ENCODE assay signal across 9 cellular contexts in the genomic region with DNA sequence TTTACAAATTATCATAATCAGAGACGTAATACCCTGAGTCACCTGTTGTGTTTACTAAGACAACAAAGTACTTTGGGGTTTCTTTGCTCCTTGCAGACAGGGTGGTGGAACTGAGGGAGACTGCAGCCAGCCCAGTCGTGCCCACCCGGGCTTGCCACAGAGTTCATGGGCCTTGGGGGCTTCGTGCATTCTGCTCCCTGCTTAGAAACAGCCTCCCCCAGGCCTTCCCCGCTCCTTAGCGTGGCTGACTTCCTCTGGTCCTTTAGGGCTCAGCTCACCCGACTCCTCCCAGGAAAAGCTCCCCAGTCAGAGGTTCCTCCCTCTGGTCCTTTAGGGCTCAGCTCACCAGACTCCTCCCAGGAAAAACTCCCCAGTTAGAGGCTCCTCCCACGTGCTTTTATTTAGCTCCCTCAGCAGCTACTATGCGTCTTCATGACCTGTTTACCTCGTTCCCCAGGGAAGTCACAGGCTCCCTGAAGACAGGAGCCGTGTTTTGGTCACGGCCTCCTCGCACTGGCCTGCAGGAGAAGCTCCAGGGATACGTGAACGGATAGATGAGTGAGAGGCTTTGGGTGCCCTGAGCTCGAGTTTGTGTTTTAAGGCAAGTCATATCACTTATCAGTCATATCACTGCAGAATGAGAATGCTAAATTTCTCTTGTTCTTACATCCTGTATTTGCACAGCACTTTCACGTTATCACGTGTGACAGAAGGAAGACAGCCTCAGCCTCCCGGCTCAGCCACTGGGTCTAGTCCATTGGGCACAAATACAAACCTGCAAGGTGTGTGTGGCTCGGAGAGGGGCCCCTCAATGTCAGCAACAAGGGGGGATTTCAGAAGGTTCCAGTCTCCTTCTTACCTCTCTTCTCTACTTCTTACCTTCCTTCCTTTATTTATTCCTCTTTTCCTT. TPM values are rescaled to one million over a fixed set of nuclear protein-coding genes. Genes with fewer than 3 reads are reported as not detected.
DNase-seq lines count a peak whose midpoint lies in the region; ATAC-seq and TF ChIP-seq lines count a peak whose summit lies in the region.
"Had no signal": no experiment of that assay in that cellular context is flagged by ENCODE, and none has a peak within 500 bp of the region (broad histone marks: within the 10 kb centered on the region; RNA-seq: fewer than 3 reads in every experiment).

No MANE protein-coding gene starts in this region.

- peaks cover 0 to 1% (median 0%) of the 10 kb centered on the region in 5 donors for H3K36me3 Mint-ChIP-seq in naive thymus-derived CD4-positive, alpha-beta T cell

- 36% methylated on average over 20 of the region's 20 CpGs for WGBS in suprapubic skin

- intact Hi-C loops in naive thymus-derived CD4-positive, alpha-beta T cell (cut with micrococcal nuclease) = loop anchor here in 1 of 2 donors (5.0 kb wide), 2 partner anchors 50 to 385 kb away; no protein-coding TSS in a partner anchor

- H3K4me1 ChIP-seq in naive thymus-derived CD4-positive, alpha-beta T cell (ENCODE audit: control insufficient read depth in 2 of 2, insufficient read depth in 2 of 2, low read length in 2 of 2) = peaks cover 37 to 53% of the 10 kb centered on the region in 2 donors
- no peaks in the 10 kb centered on the region for H3K4me1 ChIP-seq in suprapubic skin

- H3K27me3 Mint-ChIP-seq in naive thymus-derived CD4-positive, alpha-beta T cell = no peaks in the 10 kb centered on the region
- H3K27me3 Mint-ChIP-seq: activated B cell treated with CpG ODN at 0.5 μM for 24 hours had no signal

- peak overlapping the region; percentile 82 to 98 (median 93) for H3K27ac Mint-ChIP-seq in naive thymus-derived CD4-positive, alpha-beta T cell
- H3K27ac Mint-ChIP-seq: activated B cell treated with CpG ODN at 0.5 μM for 24 hours had no signal

- no peaks in the 10 kb centered on the region for H3K9me3 Mint-ChIP-seq in naive thymus-derived CD4-positive, alpha-beta T cell
- H3K9me3 Mint-ChIP-seq: activated B cell treated with CpG ODN at 0.5 μM for 24 hours had no signal

- no peaks in the 10 kb centered on the region for H3K36me3 ChIP-seq in naive thymus-derived CD4-positive, alpha-beta T cell (ENCODE audit: control insufficient read depth in 2 of 3, insufficient read depth in 3 of 3, low read length in 3 of 3)
- H3K36me3 ChIP-seq in suprapubic skin = no peaks in the 10 kb centered on the region

- no peak for TF ChIP-seq CTCF in suprapubic skin (IDR thresholded peaks at IDR 0.05)

- CTCF ChIA-PET in naive thymus-derived CD4-positive, alpha-beta T cell (lab: Charles Lee) = no interaction called here

- H3K4me3 ChIP-seq in Jurkat, Clone E6-1 (ENCODE audit: low read length) = peak overlapping the region; percentile 36
- peak overlapping the region; percentile 31 for H3K4me3 ChIP-seq in naive thymus-derived CD4-positive, alpha-beta T cell (ENCODE audit: low read length)
- H3K4me3 ChIP-seq in suprapubic skin = no peak overlapping the region

- no peaks in the 10 kb centered on the region for H3K9me3 ChIP-seq in naive thymus-derived CD4-positive, alpha-beta T cell (ENCODE audit: control insufficient read depth in 2 of 3, low read length in 3 of 3)
- no peaks in the 10 kb centered on the region for H3K9me3 ChIP-seq in suprapubic skin

- peak overlapping the region; percentile 45 for H3K27ac ChIP-seq in naive thymus-derived CD4-positive, alpha-beta T cell (ENCODE audit: low read depth, low read length)
- no peak overlapping the region for H3K27ac ChIP-seq in suprapubic skin

- H3K4me1 Mint-ChIP-seq in naive thymus-derived CD4-positive, alpha-beta T cell = peaks cover 24 to 54% (median 42%) of the 10 kb centered on the region in 7 donors

- POLR2A ChIA-PET in naive thymus-derived CD4-positive, alpha-beta T cell (lab: Charles Lee) = interaction anchor here (1.9 kb wide), 1 partner anchor 10 kb away, joined by 6 read pairs; no protein-coding TSS in a partner anchor

- no peaks in the 10 kb centered on the region for H3K27me3 ChIP-seq in naive thymus-derived CD4-positive, alpha-beta T cell (ENCODE audit: control insufficient read depth in 2 of 2, insufficient read depth in 2 of 2, low read length in 2 of 2)
- peaks cover 3% of the 10 kb centered on the region for H3K27me3 ChIP-seq in suprapubic skin

- TF ChIP-seq POLR2A in suprapubic skin (IDR thresholded peaks at IDR 0.05) = no peak

- ATAC-seq in naive thymus-derived CD4-positive, alpha-beta T cell = peak; percentile 68

- peak; percentile 77 for DNase-seq in activated CD8-positive, alpha-beta memory T cell treated with anti-CD3 and anti-CD28 coated beads for 24 hours
- no peak for DNase-seq in activated CD8-positive, alpha-beta memory T cell treated with anti-CD3 and anti-CD28 coated beads, Interleukin-2, amount 50 U/mL, for 4 hours
- peak; percentile 70 for DNase-seq in Jurkat, Clone E6-1 (ENCODE audit: low read depth, low spot score)
- peak; percentile 58 for DNase-seq in activated T-cell treated with anti-CD3 and anti-CD28 coated beads, Interleukin-2, amount 50 U/mL, for 1 hour
- DNase-seq in naive thymus-derived CD4-positive, alpha-beta T cell = peak in 7 of 9 donors; percentile 4 to 52 (median 38)
- no peak for DNase-seq in COLO829 (ENCODE audit: low spot score)
- no peak for DNase-seq in suprapubic skin (ENCODE audit: low spot score in 2 of 2)
- DNase-seq in EL = no peak
- DNase-seq: activated B cell treated with CpG ODN at 0.5 μM for 24 hours had no signal

- no peak for TF ChIP-seq EP300 in suprapubic skin (IDR thresholded peaks at IDR 0.05)

- peak overlapping the region; percentile 61 to 93 (median 85) for H3K4me3 Mint-ChIP-seq in naive thymus-derived CD4-positive, alpha-beta T cell
- H3K4me3 Mint-ChIP-seq: activated B cell treated with CpG ODN at 0.5 μM for 24 hours had no signal

RNA-seq across cellular contexts. Expression of gene VIPR2, which starts 52.7 kb away (rescaled TPM):
- polyA plus RNA-seq in Jurkat, Clone E6-1 (2012; ENCODE audit: insufficient read depth, insufficient read length) = 3.1 TPM
- 1 to 10 TPM in 1 of 5 experiments, under 1 TPM in 2, not detected in 2; 0.27 to 1.3 (median 0.98) TPM for total RNA-seq in naive thymus-derived CD4-positive, alpha-beta T cell
- polyA plus RNA-seq in naive thymus-derived CD4-positive, alpha-beta T cell = not detected
- under 1 TPM in 3 of 4 donors, not detected in 1; 0.59 to 0.64 (median 0.60) TPM for total RNA-seq in suprapubic skin
- total RNA-seq: activated B cell treated with CpG ODN at 0.5 μM for 24 hours had no signal

Comparison
In these comparisons a context has a peak if more than half of its experiments do, and no peak if none do; other contexts are left out.
1. DNase-seq: peak in activated CD8-positive, alpha-beta memory T cell treated with anti-CD3 and anti-CD28 coated beads for 24 hours (single experiment), Jurkat, Clone E6-1 (single experiment), activated T-cell treated with anti-CD3 and anti-CD28 coated beads, Interleukin-2, amount 50 U/mL, for 1 hour (single experiment) and naive thymus-derived CD4-positive, alpha-beta T cell (7 of 9); none in activated CD8-positive, alpha-beta memory T cell treated with anti-CD3 and anti-CD28 coated beads, Interleukin-2, amount 50 U/mL, for 4 hours (single experiment), COLO829 (single experiment), suprapubic skin (0 of 2) and EL (single experiment).